ENCODE assay signal across 8 cellular contexts in the genomic region with DNA sequence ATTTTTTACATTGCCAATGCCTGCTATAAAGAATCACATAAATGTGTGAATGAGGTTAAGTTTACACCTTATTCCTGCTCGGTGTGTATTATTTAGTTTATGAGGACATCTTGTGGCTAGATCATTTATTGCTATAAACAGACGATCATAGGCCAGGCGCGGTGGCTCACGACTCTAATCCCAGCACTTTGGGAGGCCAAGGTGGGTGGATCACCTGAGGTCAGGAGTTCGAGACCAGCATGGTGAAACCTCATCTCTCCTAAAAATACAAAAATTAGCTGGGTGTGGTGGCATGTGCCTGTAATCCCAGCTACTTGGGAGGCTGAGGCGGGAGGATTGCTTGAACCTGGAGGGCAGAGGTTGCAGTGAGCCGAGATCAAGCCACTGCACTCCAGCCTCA. TPM values are rescaled to one million over a fixed set of nuclear protein-coding genes. Genes with fewer than 3 reads are reported as not detected.
DNase-seq lines count a peak whose midpoint lies in the region; ATAC-seq and TF ChIP-seq lines count a peak whose summit lies in the region.
"Not testable (repeated sequence)": the region's sequence is repeated elsewhere in the genome, so short reads cannot be mapped to it uniquely, and the experiment has no call there.

No MANE protein-coding gene starts in this region.

- not testable (repeated sequence) for BruUV-seq in PC-9 (replicated peaks; lab: Mats Ljungman, UMichigan)

- H3K14ac ChIP-seq in mesenchymal stem cell (ENCODE audit: low read length in 2 of 2) = not testable (repeated sequence)

- not testable (repeated sequence) for H3K79me2 ChIP-seq in Loucy (ENCODE audit: insufficient read depth, low read length); PC-9 (ENCODE audit: low read depth)

- H3K4me1 ChIP-seq in Loucy (ENCODE audit: insufficient read depth, low read length, poor library complexity, severe bottlenecking); PC-9 (replicated peaks; ENCODE audit: insufficient read depth); mesenchymal stem cell (ENCODE audit: control insufficient read depth, insufficient read depth, low read depth, low read length): not testable (repeated sequence)

- H3K4ac ChIP-seq in mesenchymal stem cell (ENCODE audit: low read depth in 1 of 2, low read length in 2 of 2) = not testable (repeated sequence)

- not testable (repeated sequence) for H2BK120ac ChIP-seq in mesenchymal stem cell (ENCODE audit: low read depth, low read length)

- not testable (repeated sequence) for TF ChIP-seq POLR2A in erythroblast (IDR thresholded peaks at IDR 0.05; ENCODE audit: low read length)

- peaks cover 46% of the 10 kb centered on the region for H3K4me1 Mint-ChIP-seq in stimulated activated effector memory CD8-positive, alpha-beta T cell treated with anti-CD3 and anti-CD28 coated beads, Interleukin-12 subunit alpha, Interleukin-12 subunit beta, amount 100 ng/mL, for 72 hours

- not testable (repeated sequence) for H3K4me3 ChIP-seq in Loucy (ENCODE audit: low read length, poor library complexity, severe bottlenecking); PC-9; mesenchymal stem cell (ENCODE audit: insufficient read depth in 1 of 2, low read depth in 1 of 2, low read length in 2 of 2)

- not testable (repeated sequence) for H4K20me1 ChIP-seq in Loucy (ENCODE audit: insufficient read depth, low read length, poor library complexity, severe bottlenecking); PC-9 (ENCODE audit: insufficient read depth)

- H3K27ac ChIP-seq in PC-9; mesenchymal stem cell (ENCODE audit: low read length, poor library complexity, severe bottlenecking): not testable (repeated sequence)

- not testable (repeated sequence) for H2BK12ac ChIP-seq in mesenchymal stem cell (ENCODE audit: low read length in 2 of 2)

- peak; percentile 56 for ATAC-seq in GM21825 (IDR thresholded peaks at IDR 0.05; ENCODE audit: unreplicated experiment)
- ATAC-seq in stimulated activated effector memory CD8-positive, alpha-beta T cell treated with anti-CD3 and anti-CD28 coated beads, Interleukin-12 subunit alpha, Interleukin-12 subunit beta, amount 100 ng/mL, for 72 hours = peak; percentile 62

- H3K4me3 Mint-ChIP-seq in stimulated activated effector memory CD8-positive, alpha-beta T cell treated with anti-CD3 and anti-CD28 coated beads, Interleukin-12 subunit alpha, Interleukin-12 subunit beta, amount 100 ng/mL, for 72 hours = not testable (repeated sequence)

- not testable (repeated sequence) for H4K91ac ChIP-seq in mesenchymal stem cell (ENCODE audit: low read length)

- H3F3A ChIP-seq in Loucy (ENCODE audit: low read depth) = not testable (repeated sequence)
- peaks cover 23% of the 10 kb centered on the region for H3F3A ChIP-seq in PC-9 (ENCODE audit: insufficient read depth, low read depth)

- not testable (repeated sequence) for H3K9me3 Mint-ChIP-seq in stimulated activated effector memory CD8-positive, alpha-beta T cell treated with anti-CD3 and anti-CD28 coated beads, Interleukin-12 subunit alpha, Interleukin-12 subunit beta, amount 100 ng/mL, for 72 hours

- POLR2A ChIA-PET in PC-9 (lab: Charles Lee; ENCODE audit: unreplicated experiment) = not testable (repeated sequence)

- not testable (repeated sequence) for H3K23ac ChIP-seq in mesenchymal stem cell (ENCODE audit: low read length in 2 of 2)

- H3K9me3 ChIP-seq in Loucy (ENCODE audit: insufficient read depth, low read depth, low read length); PC-9 (ENCODE audit: insufficient read depth, low read depth); mesenchymal stem cell (ENCODE audit: control insufficient read depth, low read length): not testable (repeated sequence)

- H3K36me3 ChIP-seq in Loucy (ENCODE audit: insufficient read depth, low read length); PC-9 (ENCODE audit: low read depth): not testable (repeated sequence)
- peaks cover 0 to 13% of the 10 kb centered on the region in 2 experiments for H3K36me3 ChIP-seq in mesenchymal stem cell (ENCODE audit: control insufficient read depth in 1 of 2, insufficient read depth in 2 of 2, low read depth in 1 of 2, low read length in 2 of 2)

- not testable (repeated sequence) for H4K8ac ChIP-seq in mesenchymal stem cell (ENCODE audit: low read length)

- not testable (repeated sequence) for H2BK5ac ChIP-seq in mesenchymal stem cell (ENCODE audit: low read depth, low read length, poor library complexity, severe bottlenecking)

- peak overlapping the region; percentile 78 for H3K27ac Mint-ChIP-seq in stimulated activated effector memory CD8-positive, alpha-beta T cell treated with anti-CD3 and anti-CD28 coated beads, Interleukin-12 subunit alpha, Interleukin-12 subunit beta, amount 100 ng/mL, for 72 hours

- not testable (repeated sequence) for H2AK5ac ChIP-seq in mesenchymal stem cell (ENCODE audit: low read length, severe bottlenecking)

- TF ChIP-seq CTCF in Loucy (conservative IDR thresholded peaks at IDR 0.05; ENCODE audit: low read length) (peak; percentile 63), PC-9 (conservative IDR thresholded peaks at IDR 0.05) (peak; percentile 80)

- not testable (repeated sequence) for H2AFZ ChIP-seq in Loucy (ENCODE audit: low read length); PC-9; mesenchymal stem cell (ENCODE audit: low read depth, low read length)

- not testable (repeated sequence) for H3K9ac ChIP-seq in Loucy (ENCODE audit: low read depth, low read length, poor library complexity, severe bottlenecking); mesenchymal stem cell (ENCODE audit: low read length)

- not testable (repeated sequence) for H3K4me2 ChIP-seq in Loucy (ENCODE audit: low read depth, low read length, poor library complexity, severe bottlenecking); PC-9; mesenchymal stem cell (ENCODE audit: low read length, poor library complexity, severe bottlenecking)

- H3K9me2 ChIP-seq in Loucy (replicated peaks; ENCODE audit: low read depth, low read length); PC-9 (ENCODE audit: insufficient read depth): not testable (repeated sequence)

- H3K18ac ChIP-seq in mesenchymal stem cell (ENCODE audit: low read depth in 1 of 2, low read length in 2 of 2) = not testable (repeated sequence)

- not testable (repeated sequence) for H3K79me1 ChIP-seq in mesenchymal stem cell (replicated peaks; ENCODE audit: low read length, poor library complexity, severe bottlenecking)

- CTCF ChIA-PET in PC-9 (lab: Charles Lee) = interaction anchor here (0.6 kb wide), 1 partner anchor 172 kb away, joined by 11 read pairs; no protein-coding TSS in a partner anchor

- peaks cover 24% of the 10 kb centered on the region for H3K36me3 Mint-ChIP-seq in stimulated activated effector memory CD8-positive, alpha-beta T cell treated with anti-CD3 and anti-CD28 coated beads, Interleukin-12 subunit alpha, Interleukin-12 subunit beta, amount 100 ng/mL, for 72 hours

- H2BK15ac ChIP-seq in mesenchymal stem cell (ENCODE audit: low read depth, poor library complexity, severe bottlenecking) = not testable (repeated sequence)

- intact Hi-C loops in PC-9 (cut with micrococcal nuclease; ENCODE audit: unreplicated experiment) = loop anchor here (1.0 to 2.0 kb wide), 4 partner anchors 71 to 265 kb away; no protein-coding TSS in a partner anchor

- DNase-seq in Caki2 (ENCODE audit: low read depth) (peak; percentile 42), PC-9 (peak; percentile 26 to 54), erythroblast (lab: John Stamatoyannopoulos, UW) (peak; percentile 39 to 68), mesenchymal stem cell (peak; percentile 42)
- peak; percentile 48 for DNase-seq in activated T-cell treated with anti-CD3 and anti-CD28 coated beads, Interleukin-2, amount 50 U/mL, for 1 hour
- DNase-seq in stimulated activated effector memory CD8-positive, alpha-beta T cell treated with anti-CD3 and anti-CD28 coated beads, Interleukin-12 subunit alpha, Interleukin-12 subunit beta, amount 100 ng/mL, for 72 hours (ENCODE audit: low spot score in 2 of 2) = peak in 1 of 2 donors; percentile 59

- in situ Hi-C loops in Caki2 (cut with HindIII; ENCODE audit: low pct_unique_long_range_greater_than_20kb, low sequenced_read_pairs) = not testable (repeated sequence)

- WGBS in mesenchymal stem cell = 58% methylated on average over 6 of the region's 8 CpGs

- H3K27me3 ChIP-seq in Loucy (ENCODE audit: insufficient read depth, low read length, poor library complexity, severe bottlenecking); PC-9 (ENCODE audit: insufficient read depth, low read depth); mesenchymal stem cell (ENCODE audit: control insufficient read depth in 1 of 2, insufficient read depth in 1 of 2, low read length in 2 of 2): not testable (repeated sequence)

RNA-seq across cellular contexts. Expression of a gene that starts 23.3 kb away (rescaled TPM):
- total RNA-seq in Caki2 (2014; rRNA removed; shearing (Covaris generic); ENCODE audit: low replicate concordance) = 68.5 and 77.5 TPM in 2 replicates
- total RNA-seq in PC-9 (2021) = 107 and 128 TPM in 2 replicates
- polyA plus RNA-seq in mesenchymal stem cell (2013, experiment 1 of 2) = 74.6 TPM
- 75.9 TPM for polyA plus RNA-seq in mesenchymal stem cell (2013, experiment 2 of 2)

RNA-seq across cellular contexts. Expression of a gene that starts 28.8 kb away (rescaled TPM):
- 56.4 and 85.2 TPM in 2 replicates for total RNA-seq in Caki2 (2014; rRNA removed; shearing (Covaris generic); ENCODE audit: low replicate concordance)
- 70.9 and 79.2 TPM in 2 replicates for total RNA-seq in PC-9 (2021)
- polyA plus RNA-seq in mesenchymal stem cell (2013, experiment 1 of 2) = 41.0 TPM
- polyA plus RNA-seq in mesenchymal stem cell (2013, experiment 2 of 2) = 44.4 TPM

RNA-seq across cellular contexts. Expression of a gene that starts 28.9 kb away (rescaled TPM):
- total RNA-seq in Caki2 (2014; rRNA removed; shearing (Covaris generic); ENCODE audit: low replicate concordance) = 230 and 231 TPM in 2 replicates
- 83.0 and 95.8 TPM in 2 replicates for total RNA-seq in PC-9 (2021)
- polyA plus RNA-seq in mesenchymal stem cell (2013, experiment 1 of 2) = 27.2 TPM
- 27.8 TPM for polyA plus RNA-seq in mesenchymal stem cell (2013, experiment 2 of 2)

RNA-seq across cellular contexts. Expression of a gene that starts 49.6 kb away (rescaled TPM):
- 6.1 and 6.4 TPM in 2 replicates for total RNA-seq in Caki2 (2014; rRNA removed; shearing (Covaris generic); ENCODE audit: low replicate concordance)
- total RNA-seq in PC-9 (2021) = 14.4 and 15.3 TPM in 2 replicates
- 0.03 TPM for polyA plus RNA-seq in mesenchymal stem cell (2013, experiment 1 of 2)
- 0.03 TPM for polyA plus RNA-seq in mesenchymal stem cell (2013, experiment 2 of 2)
